Comparison of ENCODE assay signal across 1 cellular context in the genomic region with DNA sequence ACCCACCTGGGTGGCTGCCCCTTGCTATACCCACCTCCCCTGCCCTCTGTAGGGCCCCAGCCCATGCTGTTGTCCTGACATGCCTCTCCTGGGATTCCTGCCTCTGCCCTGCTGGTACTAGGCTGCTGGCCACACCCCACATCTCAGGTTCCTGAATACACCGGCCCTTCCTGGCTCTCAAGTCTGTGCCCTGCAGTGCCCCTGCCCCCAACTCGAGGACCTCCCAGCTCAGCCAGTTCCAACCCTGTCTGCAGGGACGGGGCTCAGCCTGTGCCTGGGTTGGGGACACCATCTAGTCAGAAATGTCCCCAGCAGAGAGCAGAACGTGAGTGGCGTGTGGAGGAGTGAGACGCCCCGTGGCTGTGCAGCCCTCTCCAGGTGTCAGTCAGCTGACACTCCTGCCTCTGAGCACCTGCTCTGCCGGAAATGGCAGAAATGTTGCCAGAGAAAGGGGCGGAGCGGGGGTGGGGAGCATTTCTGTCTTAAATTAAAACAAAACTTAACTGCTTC.
TF ChIP-seq lines count a peak whose summit lies in the region.

No MANE protein-coding gene starts in this region.

TF ChIP-seq in Ishikawa, 13 proteins besides CTCF, POLR2A, EP300 and RAD21 (continued from another document):
- TF ChIP-seq, protein P1, sequence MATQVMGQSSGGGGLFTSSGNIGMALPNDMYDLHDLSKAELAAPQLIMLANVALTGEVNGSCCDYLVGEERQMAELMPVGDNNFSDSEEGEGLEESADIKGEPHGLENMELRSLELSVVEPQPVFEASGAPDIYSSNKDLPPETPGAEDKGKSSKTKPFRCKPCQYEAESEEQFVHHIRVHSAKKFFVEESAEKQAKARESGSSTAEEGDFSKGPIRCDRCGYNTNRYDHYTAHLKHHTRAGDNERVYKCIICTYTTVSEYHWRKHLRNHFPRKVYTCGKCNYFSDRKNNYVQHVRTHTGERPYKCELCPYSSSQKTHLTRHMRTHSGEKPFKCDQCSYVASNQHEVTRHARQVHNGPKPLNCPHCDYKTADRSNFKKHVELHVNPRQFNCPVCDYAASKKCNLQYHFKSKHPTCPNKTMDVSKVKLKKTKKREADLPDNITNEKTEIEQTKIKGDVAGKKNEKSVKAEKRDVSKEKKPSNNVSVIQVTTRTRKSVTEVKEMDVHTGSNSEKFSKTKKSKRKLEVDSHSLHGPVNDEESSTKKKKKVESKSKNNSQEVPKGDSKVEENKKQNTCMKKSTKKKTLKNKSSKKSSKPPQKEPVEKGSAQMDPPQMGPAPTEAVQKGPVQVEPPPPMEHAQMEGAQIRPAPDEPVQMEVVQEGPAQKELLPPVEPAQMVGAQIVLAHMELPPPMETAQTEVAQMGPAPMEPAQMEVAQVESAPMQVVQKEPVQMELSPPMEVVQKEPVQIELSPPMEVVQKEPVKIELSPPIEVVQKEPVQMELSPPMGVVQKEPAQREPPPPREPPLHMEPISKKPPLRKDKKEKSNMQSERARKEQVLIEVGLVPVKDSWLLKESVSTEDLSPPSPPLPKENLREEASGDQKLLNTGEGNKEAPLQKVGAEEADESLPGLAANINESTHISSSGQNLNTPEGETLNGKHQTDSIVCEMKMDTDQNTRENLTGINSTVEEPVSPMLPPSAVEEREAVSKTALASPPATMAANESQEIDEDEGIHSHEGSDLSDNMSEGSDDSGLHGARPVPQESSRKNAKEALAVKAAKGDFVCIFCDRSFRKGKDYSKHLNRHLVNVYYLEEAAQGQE (IDR thresholded peaks at IDR 0.05; ENCODE audit: low read depth): no peak
- no peak for TF ChIP-seq YY1 (IDR thresholded peaks at IDR 0.05; ENCODE audit: low read depth)
TF ChIP-seq in Ishikawa: peak in this region for 5.
